Comparison of ENCODE assay signal across 33 cellular contexts in the genomic region with DNA sequence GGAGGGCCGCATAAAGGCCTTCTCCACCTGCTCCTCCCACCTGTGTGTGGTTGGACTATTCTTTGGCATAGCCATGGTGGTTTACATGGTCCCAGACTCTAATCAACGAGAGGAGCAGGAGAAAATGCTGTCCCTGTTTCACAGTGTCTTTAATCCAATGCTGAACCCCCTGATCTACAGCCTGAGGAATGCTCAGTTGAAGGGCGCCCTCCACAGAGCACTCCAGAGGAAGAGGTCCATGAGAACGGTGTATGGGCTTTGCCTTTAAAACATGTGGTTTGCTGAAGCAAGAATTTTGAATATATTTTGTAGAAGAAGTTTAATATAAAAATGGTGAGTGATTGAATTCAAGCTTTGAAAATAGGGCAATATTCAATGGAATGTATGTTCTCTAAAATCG. TPM values are rescaled to one million over a fixed set of nuclear protein-coding genes. Genes with fewer than 3 reads are reported as not detected.
"Had no signal": no experiment of that assay in that cellular context is flagged by ENCODE, and none has a peak within 500 bp of the region (broad histone marks: within the 10 kb centered on the region; RNA-seq: fewer than 3 reads in every experiment).

No MANE protein-coding gene starts in this region.

- H3K27ac ChIP-seq: gastroesophageal sphincter, heart left ventricle, prostate gland, right atrium auricular region, suprapubic skin, transverse colon, upper lobe of right lung, uterus had no signal

- H3K36me3 ChIP-seq: gastroesophageal sphincter, heart left ventricle, prostate gland, right atrium auricular region, suprapubic skin, transverse colon, upper lobe of right lung, uterus had no signal

- ATAC-seq: effector memory CD8-positive, alpha-beta T cell; gastroesophageal sphincter; heart left ventricle; left ventricle myocardium superior; naive thymus-derived CD4-positive, alpha-beta T cell; sciatic nerve; stimulated activated naive CD8-positive, alpha-beta T cell treated with anti-CD3 and anti-CD28 coated beads, Interleukin-15, amount 100 ng/mL, for 72 hours; upper lobe of right lung had no signal

- H3K9me3 ChIP-seq: gastroesophageal sphincter, heart left ventricle, prostate gland, right atrium auricular region, suprapubic skin, transverse colon, upper lobe of right lung, uterus had no signal

- H3K4me3 ChIP-seq: gastroesophageal sphincter, heart left ventricle, lung, prostate gland, right atrium auricular region, smooth muscle cell, suprapubic skin, transverse colon, upper lobe of right lung, uterus had no signal

- H3K27me3 ChIP-seq: gastroesophageal sphincter, heart left ventricle, right atrium auricular region, suprapubic skin, transverse colon, uterus had no signal

- DNase-seq: cortex of kidney; effector memory CD8-positive, alpha-beta T cell; foreskin fibroblast; heart left ventricle; hippocampal formation; immature natural killer cell; islet precursor cell; kidney glomerular epithelial cell; left ventricle myocardium superior; naive thymus-derived CD4-positive, alpha-beta T cell; nucleus accumbens; stimulated activated CD4-positive, alpha-beta T cell treated with anti-CD3 and anti-CD28 coated beads, Interleukin-12 subunit alpha, Interleukin-12 subunit beta, amount 100 ng/mL, for 4 hours; stimulated activated CD4-positive, alpha-beta T cell treated with anti-CD3 and anti-CD28 coated beads, Interleukin-1b, Interleukin-23, amount 100 ng/mL, for 48 hours; stimulated activated CD4-positive, alpha-beta T cell treated with anti-CD3 and anti-CD28 coated beads, Interleukin-4, amount 100 ng/mL, for 1 hour; stimulated activated CD8-positive, alpha-beta memory T cell treated with anti-CD3 and anti-CD28 coated beads, Interleukin-4, amount 100 ng/mL, for 48 hours; stimulated activated naive CD4-positive, alpha-beta T cell; stimulated activated naive CD8-positive, alpha-beta T cell treated with anti-CD3 and anti-CD28 coated beads, Interleukin-15, amount 100 ng/mL, for 72 hours; transverse colon; upper lobe of right lung; uterus had no signal

- H3K4me1 ChIP-seq: gastroesophageal sphincter, heart left ventricle, prostate gland, right atrium auricular region, suprapubic skin, transverse colon, upper lobe of right lung, uterus had no signal

- H3K4me2 ChIP-seq: smooth muscle cell had no signal

RNA-seq across cellular contexts. Expression of gene OR2A2, which starts 0.9 kb away (rescaled TPM):
- total RNA-seq: dermis microvascular lymphatic vessel endothelial cell; gastroesophageal sphincter; heart left ventricle; left ventricle myocardium superior; lung; mesothelial cell of epicardium; mucosa of gallbladder; naive thymus-derived CD4-positive, alpha-beta T cell; osteocyte; prostate gland; right atrium auricular region; sciatic nerve; smooth muscle cell; suprapubic skin; transverse colon; upper lobe of right lung; uterus had no signal
- polyA plus RNA-seq: esophagus; heart left ventricle; immature natural killer cell; lung; naive thymus-derived CD4-positive, alpha-beta T cell; smooth muscle cell; thymus had no signal

RNA-seq across cellular contexts. Expression of gene OR2A14, which starts 12.7 kb away (rescaled TPM):
- total RNA-seq: dermis microvascular lymphatic vessel endothelial cell; gastroesophageal sphincter; heart left ventricle; left ventricle myocardium superior; lung; mesothelial cell of epicardium; mucosa of gallbladder; naive thymus-derived CD4-positive, alpha-beta T cell; osteocyte; prostate gland; right atrium auricular region; sciatic nerve; smooth muscle cell; suprapubic skin; transverse colon; upper lobe of right lung; uterus had no signal
- polyA plus RNA-seq: esophagus; heart left ventricle; immature natural killer cell; lung; naive thymus-derived CD4-positive, alpha-beta T cell; smooth muscle cell; thymus had no signal

RNA-seq across cellular contexts. Expression of gene OR2A12, which starts 24.2 kb away (rescaled TPM):
- total RNA-seq: dermis microvascular lymphatic vessel endothelial cell; gastroesophageal sphincter; heart left ventricle; left ventricle myocardium superior; mesothelial cell of epicardium; mucosa of gallbladder; naive thymus-derived CD4-positive, alpha-beta T cell; osteocyte; prostate gland; right atrium auricular region; sciatic nerve; smooth muscle cell; suprapubic skin; transverse colon; upper lobe of right lung; uterus had no signal
- polyA plus RNA-seq: esophagus; heart left ventricle; immature natural killer cell; lung; naive thymus-derived CD4-positive, alpha-beta T cell; smooth muscle cell; thymus had no signal

RNA-seq across cellular contexts. Expression of gene OR2A25, which starts 40.7 kb away (rescaled TPM):
- total RNA-seq: dermis microvascular lymphatic vessel endothelial cell; gastroesophageal sphincter; heart left ventricle; left ventricle myocardium superior; lung; mesothelial cell of epicardium; mucosa of gallbladder; naive thymus-derived CD4-positive, alpha-beta T cell; osteocyte; prostate gland; right atrium auricular region; sciatic nerve; smooth muscle cell; suprapubic skin; transverse colon; upper lobe of right lung; uterus had no signal
- polyA plus RNA-seq: esophagus; heart left ventricle; immature natural killer cell; lung; naive thymus-derived CD4-positive, alpha-beta T cell; smooth muscle cell had no signal
